16 cellular contexts compared by ENCODE assay signal in the genomic region with DNA sequence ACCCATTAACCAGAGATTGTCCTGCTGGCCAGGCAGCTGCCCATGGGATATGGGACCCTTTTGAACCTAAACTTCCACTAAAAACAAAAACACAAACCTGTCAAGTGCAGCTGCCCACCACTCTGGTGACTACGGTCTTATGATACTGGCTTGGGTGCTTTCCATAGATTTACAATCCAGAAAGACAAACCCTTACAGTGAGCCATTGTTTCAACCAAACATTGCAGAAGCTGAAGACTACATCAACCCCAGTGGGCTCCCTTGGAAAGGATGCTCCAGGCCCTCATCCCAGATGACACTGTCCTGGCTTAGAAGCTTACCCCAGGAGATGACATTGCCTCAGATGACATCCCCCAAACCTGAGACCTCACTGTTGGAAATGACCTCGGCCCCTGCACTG. TPM values are rescaled to one million over a fixed set of nuclear protein-coding genes. Genes with fewer than 3 reads are reported as not detected.
DNase-seq lines count a peak whose midpoint lies in the region; ATAC-seq and TF ChIP-seq lines count a peak whose summit lies in the region.
"Had no signal": no experiment of that assay in that cellular context is flagged by ENCODE, and none has a peak within 500 bp of the region (broad histone marks: within the 10 kb centered on the region; RNA-seq: fewer than 3 reads in every experiment).

No MANE protein-coding gene starts in this region.

- DNase-seq in Ammon's horn (ENCODE audit: low spot score) (peak; percentile 31), dorsolateral prefrontal cortex (no peak), midbrain (lab: John Stamatoyannopoulos, UW) (peak; percentile 11), superior temporal gyrus (ENCODE audit: extremely low spot score) (peak; percentile 66), dedifferentiated amniotic fluid mesenchymal stem cell (ENCODE audit: extremely low spot score) (no peak)
- no peak for DNase-seq in activated T-cell treated with anti-CD3 and anti-CD28 coated beads, Interleukin-2, amount 50 U/mL, for 24 hours
- DNase-seq: Caco-2, DMS53, GF-D8, IMR-90 had no signal

- no peak overlapping the region for H3K27ac Mint-ChIP-seq in activated T-cell treated with anti-CD3 and anti-CD28 coated beads, Interleukin-2, amount 50 U/mL, for 24 hours

- H3K9me3 Mint-ChIP-seq in activated T-cell treated with anti-CD3 and anti-CD28 coated beads, Interleukin-2, amount 50 U/mL, for 24 hours = no peaks in the 10 kb centered on the region
- H3K9me3 Mint-ChIP-seq: CD8-positive, alpha-beta memory T cell had no signal

- intact Hi-C loops in dorsolateral prefrontal cortex (cut with DNase I) = no loop called here

- no peaks in the 10 kb centered on the region for H3K27me3 ChIP-seq in dorsolateral prefrontal cortex

- no peaks in the 10 kb centered on the region for H3K4me1 Mint-ChIP-seq in activated T-cell treated with anti-CD3 and anti-CD28 coated beads, Interleukin-2, amount 50 U/mL, for 24 hours (ENCODE audit: low read depth)
- H3K4me1 Mint-ChIP-seq: CD8-positive, alpha-beta memory T cell had no signal

- no peak for TF ChIP-seq CTCF in dorsolateral prefrontal cortex (IDR thresholded peaks at IDR 0.05 in 54 of 56, conservative IDR thresholded peaks at IDR 0.05 in 2 of 56; ENCODE audit: low read depth in 1 of 56, partially characterized antibody in 56 of 56)

- peak overlapping the region in 2 of 59 donors; percentile 12 to 35 for H3K4me3 ChIP-seq in dorsolateral prefrontal cortex
- H3K4me3 ChIP-seq: BLaER1 had no signal

- H3K27ac ChIP-seq in dorsolateral prefrontal cortex = peak overlapping the region in 57 of 59 donors; percentile 4 to 91 (median 76)
- H3K27ac ChIP-seq: 22Rv1, BLaER1 had no signal

- H3K36me3 Mint-ChIP-seq in activated T-cell treated with anti-CD3 and anti-CD28 coated beads, Interleukin-2, amount 50 U/mL, for 24 hours (ENCODE audit: low read depth) = no peaks in the 10 kb centered on the region
- H3K36me3 Mint-ChIP-seq: CD8-positive, alpha-beta memory T cell had no signal

- no peaks in the 10 kb centered on the region for H3K27me3 Mint-ChIP-seq in activated T-cell treated with anti-CD3 and anti-CD28 coated beads, Interleukin-2, amount 50 U/mL, for 24 hours

- ATAC-seq in GM21576 (IDR thresholded peaks at IDR 0.05; ENCODE audit: unreplicated experiment) = no peak
- ATAC-seq: HCT116 had no signal

- H3K4me3 Mint-ChIP-seq in activated T-cell treated with anti-CD3 and anti-CD28 coated beads, Interleukin-2, amount 50 U/mL, for 24 hours = no peak overlapping the region
- H3K4me3 Mint-ChIP-seq: CD8-positive, alpha-beta memory T cell had no signal

RNA-seq across cellular contexts. Expression of a gene that starts 56.9 kb away (rescaled TPM):
- 1 to 10 TPM in 77 of 120 experiments, under 1 TPM in 39, not detected in 4; 0.25 to 6.2 (median 1.2) TPM for total RNA-seq in dorsolateral prefrontal cortex
- total RNA-seq: H4, IMR-90 had no signal

Comparison
In these comparisons a context has a peak if more than half of its experiments do, and no peak if none do; other contexts are left out.
1. DNase-seq: peak in Ammon's horn (single experiment), midbrain (single experiment) and superior temporal gyrus (single experiment); none in dorsolateral prefrontal cortex (0 of 10), dedifferentiated amniotic fluid mesenchymal stem cell (single experiment) and activated T-cell treated with anti-CD3 and anti-CD28 coated beads, Interleukin-2, amount 50 U/mL, for 24 hours (single experiment).